9 cellular contexts compared by ENCODE assay signal in genomic region chr14:68380304-68380840, GRCh38.
DNase-seq lines count a peak whose midpoint lies in the region; ATAC-seq and TF ChIP-seq lines count a peak whose summit lies in the region.
"Had no signal": no experiment of that assay in that cellular context is flagged by ENCODE, and none has a peak within 500 bp of the region (broad histone marks: within the 10 kb centered on the region; RNA-seq: fewer than 3 reads in every experiment).

No MANE protein-coding gene starts in this region.

- no peaks in the 10 kb centered on the region for H3K36me3 Mint-ChIP-seq in glutamatergic neuron (ENCODE audit: unreplicated experiment)

- no peaks in the 10 kb centered on the region for H3K36me3 ChIP-seq in lower lobe of right lung
- H3K36me3 ChIP-seq in A673 (ENCODE audit: insufficient read depth, low read length, poor library complexity, severe bottlenecking), result no peaks in the 10 kb centered on the region
- no peaks in the 10 kb centered on the region for H3K36me3 ChIP-seq in effector memory CD4-positive, alpha-beta T cell (ENCODE audit: control insufficient read depth, insufficient read depth, low read length)

- H3K27ac ChIP-seq in lower lobe of right lung, result peak overlapping the region; percentile 57
- no peak overlapping the region for H3K27ac ChIP-seq in A673 (ENCODE audit: low read depth, low read length, poor library complexity, severe bottlenecking)
- H3K27ac ChIP-seq in effector memory CD4-positive, alpha-beta T cell (ENCODE audit: insufficient read depth, low read length, poor library complexity, severe bottlenecking), result no peak overlapping the region

- no TSS peak for BruUV-seq in A673 (replicated peaks; lab: Mats Ljungman, UMichigan)

- H3K9me3 ChIP-seq in lower lobe of right lung (no peaks in the 10 kb centered on the region), A673 (ENCODE audit: low read depth, low read length, poor library complexity, severe bottlenecking) (no peaks in the 10 kb centered on the region)
- H3K9me3 ChIP-seq in effector memory CD4-positive, alpha-beta T cell (ENCODE audit: control insufficient read depth, low read length), result no peaks in the 10 kb centered on the region

- H3K4me3 ChIP-seq in lower lobe of right lung (no peak overlapping the region), A673 (ENCODE audit: low read depth, low read length, poor library complexity, severe bottlenecking) (no peak overlapping the region)
- no peak overlapping the region for H3K4me3 ChIP-seq in effector memory CD4-positive, alpha-beta T cell (ENCODE audit: insufficient read depth, low read depth, low read length, poor library complexity, severe bottlenecking)

- TF ChIP-seq CTCF in lower lobe of right lung (IDR thresholded peaks at IDR 0.05) (no peak), A673 (conservative IDR thresholded peaks at IDR 0.05; ENCODE audit: low read depth, low read length) (no peak), glutamatergic neuron (IDR thresholded peaks at IDR 0.05; ENCODE audit: partially characterized antibody, unreplicated experiment) (no peak)

- POLR2A ChIA-PET in A673 (lab: Charles Lee; ENCODE audit: low non-redundant PET), result interaction anchor here (0.6 kb wide), 1 partner anchor 224 kb away, joined by 5 read pairs; no protein-coding TSS in a partner anchor

- DNase-seq in EL (peak; percentile 16), lower lobe of right lung (no peak), A673 (ENCODE audit: low spot score) (no peak), SKM-1 treated with dmso at 0.1 percent for 144 hours (lab: John Stamatoyannopoulos, UW; ENCODE audit: unreplicated experiment) (no peak), glutamatergic neuron (no peak)
- no peak for DNase-seq in effector memory CD4-positive, alpha-beta T cell

- ATAC-seq in GM21390 (IDR thresholded peaks at IDR 0.05; ENCODE audit: unreplicated experiment) (peak; percentile 55), HG03558 (IDR thresholded peaks at IDR 0.05; ENCODE audit: extremely low read depth, unreplicated experiment) (peak; percentile 58), lower lobe of right lung (no peak)

- H3K4me1 Mint-ChIP-seq in glutamatergic neuron (ENCODE audit: low read depth, unreplicated experiment), result peaks cover 31% of the 10 kb centered on the region

- intact Hi-C loops in lower lobe of right lung (cut with DNase I), result no loop called here
- intact Hi-C loops in A673 (cut with micrococcal nuclease; ENCODE audit: unreplicated experiment), result no loop called here

- no peak overlapping the region for H3K27ac Mint-ChIP-seq in glutamatergic neuron (ENCODE audit: unreplicated experiment)

- H3K4me1 ChIP-seq in lower lobe of right lung (peaks cover 63% of the 10 kb centered on the region), A673 (ENCODE audit: insufficient read depth, low read length, poor library complexity, severe bottlenecking) (peaks cover 12% of the 10 kb centered on the region)
- peaks cover 15% of the 10 kb centered on the region for H3K4me1 ChIP-seq in effector memory CD4-positive, alpha-beta T cell (ENCODE audit: control insufficient read depth, insufficient read depth, low read length, poor library complexity, severe bottlenecking)

- no peak overlapping the region for H3K4me3 Mint-ChIP-seq in glutamatergic neuron (ENCODE audit: unreplicated experiment)
- H3K4me3 Mint-ChIP-seq: activated naive CD8-positive, alpha-beta T cell had no signal

- CTCF ChIA-PET in A673 (lab: Charles Lee), result no interaction called here

- H3K27me3 ChIP-seq in lower lobe of right lung (ENCODE audit: low read depth) (no peaks in the 10 kb centered on the region), A673 (replicated peaks; ENCODE audit: insufficient read depth, low read depth, low read length, poor library complexity) (no peaks in the 10 kb centered on the region)
- H3K27me3 ChIP-seq in effector memory CD4-positive, alpha-beta T cell (replicated peaks; ENCODE audit: control insufficient read depth, insufficient read depth, low read length, poor library complexity, severe bottlenecking), result no peaks in the 10 kb centered on the region

- H3K9me3 Mint-ChIP-seq in glutamatergic neuron (ENCODE audit: unreplicated experiment), result no peaks in the 10 kb centered on the region

- H3K27me3 Mint-ChIP-seq in glutamatergic neuron (ENCODE audit: unreplicated experiment), result peaks cover 2% of the 10 kb centered on the region
- H3K27me3 Mint-ChIP-seq: activated naive CD8-positive, alpha-beta T cell had no signal

Comparison
In these comparisons a context has a peak if more than half of its experiments do, and no peak if none do; other contexts are left out.
1. ATAC-seq: peak in GM21390 (single experiment) and HG03558 (single experiment); none in lower lobe of right lung (0 of 2).